26 cellular contexts compared by ENCODE assay signal in genomic region chr1:20830378-20830777, GRCh38.
"Had no signal": no experiment of that assay in that cellular context is flagged by ENCODE, and none has a peak within 500 bp of the region (broad histone marks: within the 10 kb centered on the region; RNA-seq: fewer than 3 reads in every experiment).

No MANE protein-coding gene starts in this region.

- H3K27ac ChIP-seq: body of pancreas had no signal

- H3K4me1 ChIP-seq: body of pancreas had no signal

- ATAC-seq: activated CD8-positive, alpha-beta T cell treated with anti-CD3 and anti-CD28 coated beads, Interleukin-2, amount 10 ng/mL, durations not matched to agents 7 days and 5 days; body of pancreas; PC-3; T-helper 17 cell; WTC11 had no signal

- DNase-seq: activated CD4-positive, alpha-beta T cell treated with anti-CD3 and anti-CD28 coated beads for 48 hours; activated CD4-positive, alpha-beta T cell treated with anti-CD3 and anti-CD28 coated beads, Interleukin-2, amount 50 U/mL, for 4 hours; activated CD4-positive, CD25-positive, alpha-beta regulatory T cell treated with anti-CD3 and anti-CD28 coated beads, Interleukin-2, amount 50 U/mL, for 72 hours; activated CD8-positive, alpha-beta memory T cell treated with anti-CD3 and anti-CD28 coated beads, Interleukin-2, amount 50 U/mL, for 48 hours; activated CD8-positive, alpha-beta T cell treated with anti-CD3 and anti-CD28 coated beads, Interleukin-2, amount 10 ng/mL, durations not matched to agents 7 days and 5 days; activated naive CD4-positive, alpha-beta T cell treated with anti-CD3 and anti-CD28 coated beads, Interleukin-2, amount 50 U/mL, for 16 hours; activated naive CD8-positive, alpha-beta T cell treated with anti-CD3 and anti-CD28 coated beads, Interleukin-2, amount 10 ng/mL, durations not matched to agents 7 days and 5 days; activated T-cell treated with anti-CD3 and anti-CD28 coated beads, Interleukin-2, amount 50 U/mL, for 1 hour; adrenal gland; aorta; body of pancreas; central memory CD4-positive, alpha-beta T cell; NCI-H1092; NCI-H1417 treated with DMSO at 0.1 percent for 48 hours; NCI-H1694; NCI-H2029; NCI-H2107; NCI-H2171 treated with DMSO at 0.1 percent for 48 hours; NCI-H226; NCI-H526; NCI-H82; PC-3; SIG-M5; T-helper 17 cell; T-helper 9 cell had no signal

- H3K27me3 ChIP-seq: adrenal gland, body of pancreas had no signal

- H3K9me3 ChIP-seq: adrenal gland, body of pancreas had no signal

- H3K4me3 ChIP-seq: adrenal gland, body of pancreas had no signal
